1 cellular context compared by ENCODE assay signal in genomic region chr19:39332293-39332692, GRCh38.
TF ChIP-seq lines count a peak whose summit lies in the region.

No MANE protein-coding gene starts in this region.

TF ChIP-seq in K562, 482 proteins besides CTCF, POLR2A, EP300 and RAD21:
- TF ChIP-seq FOXK1 (CRISPR knock-in tag; IDR thresholded peaks at IDR 0.05; ENCODE audit: borderline replicate concordance) (no peak), ZBTB40 (IDR thresholded peaks at IDR 0.05) (peak; percentile 78), ZBTB40 (CRISPR knock-in tag; IDR thresholded peaks at IDR 0.05) (no peak; the same call in 1 of the 2 replicates)
TF ChIP-seq in K562: peak in this region for 1.
